8 cellular contexts compared by ENCODE assay signal in the genomic region with DNA sequence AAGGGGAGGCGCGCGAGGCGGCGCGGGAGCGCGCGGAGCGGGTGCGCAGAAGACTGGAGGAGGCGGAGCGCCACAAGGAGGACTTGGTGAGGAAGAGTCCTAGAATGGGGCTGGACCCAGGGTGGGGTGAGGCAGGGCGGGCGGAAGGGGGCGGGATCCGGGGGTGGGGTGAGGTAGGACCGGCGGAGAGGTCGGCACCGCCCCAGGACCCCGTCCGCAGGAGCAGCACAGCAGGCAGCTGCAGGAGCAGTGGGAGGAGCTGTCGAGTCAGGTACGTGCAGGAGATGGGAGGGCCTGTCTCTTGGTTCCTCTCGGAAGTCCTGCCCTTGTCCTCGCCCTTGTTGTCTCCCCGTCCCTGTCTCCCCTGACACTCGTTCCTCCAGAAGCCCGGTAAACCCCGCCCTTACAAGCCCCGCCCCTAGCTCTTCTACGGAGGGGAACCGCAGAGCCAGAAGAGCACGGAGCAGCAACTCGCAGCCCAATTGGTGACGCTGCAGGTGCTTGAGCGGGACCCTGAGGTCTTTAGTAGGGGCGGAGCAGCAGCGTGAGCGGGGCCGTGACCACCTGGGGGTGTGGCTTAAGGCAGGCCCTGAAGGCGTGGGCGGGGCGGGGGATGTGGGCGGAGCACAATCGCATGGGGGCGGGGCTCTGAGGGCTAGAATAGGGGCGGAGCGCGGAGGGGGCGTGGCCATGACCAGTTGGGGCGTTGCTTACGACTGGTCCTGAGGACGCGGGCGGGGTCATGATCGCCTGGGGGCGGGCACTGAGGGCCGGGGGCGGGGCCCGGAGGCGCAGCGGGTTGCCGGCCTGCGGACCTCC. TPM values are rescaled to one million over a fixed set of nuclear protein-coding genes. Genes with fewer than 3 reads are reported as not detected.
DNase-seq lines count a peak whose midpoint lies in the region; ATAC-seq and TF ChIP-seq lines count a peak whose summit lies in the region.
"Not testable (repeated sequence)": the region's sequence is repeated elsewhere in the genome, so short reads cannot be mapped to it uniquely, and the experiment has no call there.

No MANE protein-coding gene starts in this region.

- TF ChIP-seq CTCF in A673 (conservative IDR thresholded peaks at IDR 0.05; ENCODE audit: low read depth, low read length); RWPE2 (IDR thresholded peaks at IDR 0.05; ENCODE audit: poor library complexity, severe bottlenecking); epithelial cell of proximal tubule (conservative IDR thresholded peaks at IDR 0.05; ENCODE audit: low read depth, low read length): not testable (repeated sequence)

- not testable (repeated sequence) for H3K27me3 Mint-ChIP-seq in memory B cell

- H3K9me3 Mint-ChIP-seq in memory B cell, result not testable (repeated sequence)

- not testable (repeated sequence) for BruUV-seq in A673 (replicated peaks; lab: Mats Ljungman, UMichigan)

- H3K27ac ChIP-seq in A673 (ENCODE audit: low read depth, low read length, poor library complexity, severe bottlenecking); RWPE2 (ENCODE audit: poor library complexity, severe bottlenecking): not testable (repeated sequence)

- H3K27me3 ChIP-seq in A673 (replicated peaks; ENCODE audit: insufficient read depth, low read depth, low read length, poor library complexity); RWPE2 (ENCODE audit: insufficient read depth, poor library complexity, severe bottlenecking): not testable (repeated sequence)

- CTCF ChIA-PET in A673 (lab: Charles Lee), result not testable (repeated sequence)

- H3K36me3 Mint-ChIP-seq in memory B cell, result not testable (repeated sequence)

- ATAC-seq in GM19452 (IDR thresholded peaks at IDR 0.05; ENCODE audit: unreplicated experiment) (peak; percentile 66), HG03095 (IDR thresholded peaks at IDR 0.05; ENCODE audit: unreplicated experiment) (peak; percentile 74), RWPE2 (ENCODE audit: low read depth) (peak; percentile 79), memory B cell (ENCODE audit: low read depth) (peak; percentile 73)

- POLR2A ChIA-PET in A673 (lab: Charles Lee; ENCODE audit: low non-redundant PET), result not testable (repeated sequence)

- H3K9me3 ChIP-seq in A673 (ENCODE audit: low read depth, low read length, poor library complexity, severe bottlenecking); RWPE2 (ENCODE audit: severe bottlenecking): not testable (repeated sequence)

- intact Hi-C loops in A673 (cut with micrococcal nuclease; ENCODE audit: unreplicated experiment), result not testable (repeated sequence)

- peak overlapping the region; percentile 65 for H3K27ac Mint-ChIP-seq in memory B cell

- not testable (repeated sequence) for H3K4me3 ChIP-seq in A673 (ENCODE audit: low read depth, low read length, poor library complexity, severe bottlenecking); RWPE2 (ENCODE audit: severe bottlenecking)
- peak overlapping the region; percentile 35 for H3K4me3 ChIP-seq in epithelial cell of proximal tubule (ENCODE audit: low read depth, low read length)

- H3K4me1 Mint-ChIP-seq in memory B cell, result not testable (repeated sequence)

- not testable (repeated sequence) for H3K4me1 ChIP-seq in A673 (ENCODE audit: insufficient read depth, low read length, poor library complexity, severe bottlenecking); RWPE2 (ENCODE audit: insufficient read depth, poor library complexity, severe bottlenecking)

- DNase-seq in A673 (ENCODE audit: low spot score), result peak; percentile 47
- DNase-seq in RWPE2 (ENCODE audit: low spot score), result peak; percentile 52
- peak; percentile 72 for DNase-seq in activated T-helper 1 cell treated with Interleukin-2 at 50 U/mL for 16 hours (ENCODE audit: low read depth)
- peak; percentile 15 for DNase-seq in epithelial cell of proximal tubule (ENCODE audit: low read depth)
- DNase-seq in memory B cell (ENCODE audit: low spot score in 2 of 2), result peak; percentile 66 to 93
- peak; percentile 80 to 88 for DNase-seq in stimulated activated CD4-positive, alpha-beta T cell treated with anti-CD3 and anti-CD28 coated beads, Interleukin-2, amount 100 ng/mL, for 48 hours

- H3K4me3 Mint-ChIP-seq in memory B cell, result peak overlapping the region; percentile 82

- not testable (repeated sequence) for H3K36me3 ChIP-seq in A673 (ENCODE audit: insufficient read depth, low read length, poor library complexity, severe bottlenecking); RWPE2 (ENCODE audit: low read depth)

RNA-seq across cellular contexts. Expression of gene TMEM191B, which starts 1.2 kb away (rescaled TPM):
- total RNA-seq in A673 (2021) (not detected in 2 replicates), epithelial cell of proximal tubule (0.98 TPM in 1 of 2 replicates, not detected in the other)

RNA-seq across cellular contexts. Expression of gene GGTLC3, which starts 10.8 kb away (rescaled TPM):
- total RNA-seq in A673 (2021) (not detected in 2 replicates), epithelial cell of proximal tubule (not detected in 2 replicates)

Comparison
In these comparisons a context has a peak if more than half of its experiments do, and no peak if none do; other contexts are left out.
1. DNase-seq: peak in every context shown above with its lines; median percentile 84 in stimulated activated CD4-positive, alpha-beta T cell treated with anti-CD3 and anti-CD28 coated beads, Interleukin-2, amount 100 ng/mL, for 48 hours; 80 in memory B cell; 72 in activated T-helper 1 cell treated with Interleukin-2 at 50 U/mL for 16 hours; 52 in RWPE2; 47 in A673; 15 in epithelial cell of proximal tubule.